Comparison of ENCODE assay signal across 1 cellular context in genomic region chr6:108684809-108685329, GRCh38.
TF ChIP-seq lines count a peak whose summit lies in the region.

No MANE protein-coding gene starts in this region.

TF ChIP-seq in K562, 482 proteins besides CTCF, POLR2A, EP300 and RAD21 (continued from another document and continues in another):
- TF ChIP-seq KDM1A (IDR thresholded peaks at IDR 0.05) (0 out of 4 replicates have a peak, but pooled peaks of 1 of the 2 experiments have one; percentile 11), ADNP (tag; IDR thresholded peaks at IDR 0.05) (no peak), ZBTB34 (CRISPR knock-in tag; IDR thresholded peaks at IDR 0.05) (no peak), BRF1 (IDR thresholded peaks at IDR 0.05; ENCODE audit: borderline replicate concordance, extremely low read depth, insufficient read length) (no peak), PATZ1 (CRISPR knock-in tag; IDR thresholded peaks at IDR 0.05; ENCODE audit: borderline replicate concordance) (no peak), RBBP5 (IDR thresholded peaks at IDR 0.05; ENCODE audit: borderline replicate concordance, insufficient read depth, low read length, poor library complexity, severe bottlenecking) (no peak), MCM5 (IDR thresholded peaks at IDR 0.05; ENCODE audit: low read depth) (no peak), ZNF445 (CRISPR knock-in tag; IDR thresholded peaks at IDR 0.05; ENCODE audit: low read depth) (no peak), SP2 (IDR thresholded peaks at IDR 0.05; ENCODE audit: extremely low read depth, low read depth, low read length, poor library complexity, severe bottlenecking) (no peak), TEAD1 (CRISPR knock-in tag; IDR thresholded peaks at IDR 0.05) (no peak; a peak in 1 of 4 replicates), TRIM24 (IDR thresholded peaks at IDR 0.05) (no peak), ZNF518B (CRISPR knock-in tag; IDR thresholded peaks at IDR 0.05) (no peak), SNAPC5 (CRISPR knock-in tag; IDR thresholded peaks at IDR 0.05) (no peak), DLX4 (CRISPR knock-in tag; IDR thresholded peaks at IDR 0.05) (no peak), PHB2 (IDR thresholded peaks at IDR 0.05; ENCODE audit: low read depth) (no peak), CBX2 (IDR thresholded peaks at IDR 0.05; ENCODE audit: insufficient read depth, low read length, poor library complexity, severe bottlenecking) (no peak), CEBPG (CRISPR knock-in tag; IDR thresholded peaks at IDR 0.05) (no peak), CEBPG (tag; conservative IDR thresholded peaks at IDR 0.05 in 1 of 2, IDR thresholded peaks at IDR 0.05 in 1 of 2) (no peak), ELF2 (CRISPR knock-in tag; IDR thresholded peaks at IDR 0.05) (no peak), ID3 (CRISPR knock-in tag; IDR thresholded peaks at IDR 0.05) (no peak), ID3 (tag; IDR thresholded peaks at IDR 0.05) (no peak), CBX8 (IDR thresholded peaks at IDR 0.05; ENCODE audit: borderline replicate concordance, extremely low read depth, low read depth, low read length, poor library complexity, severe bottlenecking) (no peak), CLOCK (CRISPR knock-in tag; IDR thresholded peaks at IDR 0.05; ENCODE audit: borderline replicate concordance) (no peak), PREB (CRISPR knock-in tag; IDR thresholded peaks at IDR 0.05) (no peak), ZNF609 (CRISPR knock-in tag; IDR thresholded peaks at IDR 0.05; ENCODE audit: borderline replicate concordance) (no peak), FIP1L1 (IDR thresholded peaks at IDR 0.05; ENCODE audit: low read depth, low read length, poor library complexity, severe bottlenecking) (no peak), THAP12 (CRISPR knock-in tag; IDR thresholded peaks at IDR 0.05) (no peak), MAFG (tag; conservative IDR thresholded peaks at IDR 0.05) (no peak), TBL1XR1 (IDR thresholded peaks at IDR 0.05; ENCODE audit: low read length in 2 of 2) (no peak; a peak in 1 of 4 replicates), ZNF121 (CRISPR knock-in tag; conservative IDR thresholded peaks at IDR 0.05) (no peak), ZNF707 (CRISPR knock-in tag; conservative IDR thresholded peaks at IDR 0.05) (no peak), GTF2E2 (tag; IDR thresholded peaks at IDR 0.05) (no peak), TOE1 (IDR thresholded peaks at IDR 0.05; ENCODE audit: borderline replicate concordance) (no peak), TOE1 (CRISPR knock-in tag; IDR thresholded peaks at IDR 0.05; ENCODE audit: borderline replicate concordance, low read depth) (no peak)
